ENCODE assay signal across 27 cellular contexts in the genomic region with DNA sequence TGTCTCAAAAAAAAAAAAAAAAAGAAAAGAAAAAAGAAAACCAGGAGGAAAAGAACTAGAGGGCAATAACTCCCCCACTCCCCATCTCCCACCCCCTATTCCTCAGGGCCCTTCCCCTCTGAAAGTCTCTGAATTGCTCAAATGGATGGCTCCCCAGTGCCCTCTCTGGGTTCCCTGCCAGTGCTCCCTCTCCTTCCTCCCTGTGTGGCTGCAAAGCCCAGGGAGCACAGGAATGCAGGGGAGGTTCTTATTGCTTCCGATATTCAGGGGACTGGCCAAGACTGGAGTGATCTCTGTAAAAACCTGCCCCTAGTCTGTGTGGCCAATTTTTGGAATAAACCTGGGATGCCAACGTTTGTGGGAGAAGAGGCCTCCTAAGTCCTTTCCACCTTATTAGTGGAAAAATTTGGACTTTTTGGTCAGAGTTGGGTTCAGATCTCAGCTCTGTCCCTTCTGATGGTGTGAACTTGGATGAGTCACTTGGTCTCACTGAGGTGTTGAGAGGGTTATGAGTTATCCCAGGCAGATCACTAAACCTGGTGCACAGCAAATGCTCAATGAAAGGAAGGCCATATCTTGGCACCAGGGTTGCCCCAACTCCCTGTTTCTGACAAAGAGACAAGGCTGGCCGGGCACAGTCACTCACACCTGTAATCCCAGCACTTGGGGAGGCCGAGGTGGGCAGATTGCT. TPM values are rescaled to one million over a fixed set of nuclear protein-coding genes. Genes with fewer than 3 reads are reported as not detected.
DNase-seq lines count a peak whose midpoint lies in the region; ATAC-seq, FAIRE-seq and TF ChIP-seq lines count a peak whose summit lies in the region.
"Had no signal": no experiment of that assay in that cellular context is flagged by ENCODE, and none has a peak within 500 bp of the region (broad histone marks: within the 10 kb centered on the region; RNA-seq: fewer than 3 reads in every experiment).

No MANE protein-coding gene starts in this region.

- TF ChIP-seq POLR2A in A549 (IDR thresholded peaks at IDR 0.05; ENCODE audit: low read length) = no peak
- no peak for TF ChIP-seq POLR2A in esophagus squamous epithelium (IDR thresholded peaks at IDR 0.05)
- no peak for TF ChIP-seq POLR2A in prostate gland (IDR thresholded peaks at IDR 0.05)
- no peak for TF ChIP-seq POLR2A in upper lobe of left lung (IDR thresholded peaks at IDR 0.05)

- no TSS peak for BruUV-seq in PC-3 (replicated peaks; lab: Mats Ljungman, UMichigan)

- no peaks in the 10 kb centered on the region for H3F3A ChIP-seq in PC-3 (ENCODE audit: low read length, unreplicated experiment)

- H3K4me1 ChIP-seq in A549 (peaks cover 10% of the 10 kb centered on the region; the same call in 2 of the 3 replicates), esophagus squamous epithelium (peaks cover 35 to 99% (median 47%) of the 10 kb centered on the region in 3 donors), prostate gland (replicated peaks) (no peaks in the 10 kb centered on the region), upper lobe of left lung (no peaks in the 10 kb centered on the region), PC-3 (ENCODE audit: insufficient read depth, low read length) (peaks cover under 1% of the 10 kb centered on the region; the same call in 1 of the 2 replicates)

- no peak overlapping the region for H3K4me2 ChIP-seq in A549
- H3K4me2 ChIP-seq in PC-3 (ENCODE audit: low read length) = no peak overlapping the region
- H3K4me2 ChIP-seq: SK-N-SH had no signal

- H3K4me1 Mint-ChIP-seq in WTC11 = peaks cover 38% of the 10 kb centered on the region
- H3K4me1 Mint-ChIP-seq: activated CD4-positive, alpha-beta T cell treated with anti-CD3 and anti-CD28 coated beads, Interleukin-2, amount 10 ng/mL, durations not matched to agents 7 days and 5 days; activated naive CD8-positive, alpha-beta T cell treated with anti-CD3 and anti-CD28 coated beads for 36 hours; naive thymus-derived CD8-positive, alpha-beta T cell; stimulated activated effector memory CD8-positive, alpha-beta T cell treated with anti-CD3 and anti-CD28 coated beads, Interleukin-12 subunit alpha, Interleukin-12 subunit beta, amount 100 ng/mL, for 72 hours had no signal

- H3K9me3 ChIP-seq in A549 (no peaks in the 10 kb centered on the region), esophagus squamous epithelium (no peaks in the 10 kb centered on the region), prostate gland (no peaks in the 10 kb centered on the region), upper lobe of left lung (no peaks in the 10 kb centered on the region), PC-3 (ENCODE audit: low read length) (no peaks in the 10 kb centered on the region)
- H3K9me3 ChIP-seq: heart left ventricle, SK-N-SH, testis had no signal

- no peaks in the 10 kb centered on the region for H4K20me1 ChIP-seq in PC-3 (ENCODE audit: low read length)

- H3K4me3 ChIP-seq in A549 = no peak overlapping the region
- H3K4me3 ChIP-seq in esophagus squamous epithelium = no peak overlapping the region
- H3K4me3 ChIP-seq in prostate gland = no peak overlapping the region
- H3K4me3 ChIP-seq in upper lobe of left lung = no peak overlapping the region
- no peak overlapping the region for H3K4me3 ChIP-seq in PC-3 (ENCODE audit: low read length)
- H3K4me3 ChIP-seq: heart left ventricle, testis had no signal

- H3K27me3 ChIP-seq in esophagus squamous epithelium (no peaks in the 10 kb centered on the region), prostate gland (replicated peaks; ENCODE audit: insufficient read depth) (no peaks in the 10 kb centered on the region), upper lobe of left lung (no peaks in the 10 kb centered on the region), PC-3 (ENCODE audit: low read length) (no peaks in the 10 kb centered on the region)
- H3K27me3 ChIP-seq: testis had no signal

- CTCF ChIA-PET in A549 (lab: Yijun Ruan, JAX) = no interaction called here
- CTCF ChIA-PET in WTC11 (lab: Charles Lee) = interaction anchor here (0.6 to 1.2 kb wide), 2 partner anchors 80 to 102 kb away, joined by 3 read pairs; no protein-coding TSS in a partner anchor
- CTCF ChIA-PET in PC-3 (lab: Charles Lee) = no interaction called here

- FAIRE-seq in A549 (lab: Jason Lieb, UNC) = no peak
- FAIRE-seq: GM12891 had no signal

- ATAC-seq in A549 (peak; percentile 26 to 36; a peak in 1 of 6 replicates), WTC11 (no peak), HG02798 (IDR thresholded peaks at IDR 0.05; ENCODE audit: poor library complexity, unreplicated experiment) (no peak), upper lobe of left lung (ENCODE audit: low FRiP score in 2 of 2) (no peak), PC-3 (no peak)
- ATAC-seq: effector memory CD8-positive, alpha-beta T cell; heart left ventricle; left lobe of liver; naive thymus-derived CD8-positive, alpha-beta T cell; stimulated activated effector memory CD8-positive, alpha-beta T cell treated with anti-CD3 and anti-CD28 coated beads, Interleukin-12 subunit alpha, Interleukin-12 subunit beta, amount 100 ng/mL, for 72 hours had no signal

- H3K36me3 ChIP-seq in esophagus squamous epithelium (no peaks in the 10 kb centered on the region), prostate gland (no peaks in the 10 kb centered on the region), upper lobe of left lung (no peaks in the 10 kb centered on the region), PC-3 (ENCODE audit: low read depth, low read length) (no peaks in the 10 kb centered on the region)
- H3K36me3 ChIP-seq: heart left ventricle had no signal

- TF ChIP-seq EP300 in A549 (IDR thresholded peaks at IDR 0.05) (no peak), upper lobe of left lung (IDR thresholded peaks at IDR 0.05) (no peak)

- intact Hi-C loops in esophagus squamous epithelium (cut with DNase I) (no loop called here), prostate gland (cut with DNase I) (no loop called here), PC-3 (cut with micrococcal nuclease) (no loop called here)

- H3K9ac ChIP-seq in PC-3 (ENCODE audit: low read length) = no peak overlapping the region
- H3K9ac ChIP-seq: SK-N-SH had no signal

- H3K27ac Mint-ChIP-seq in WTC11 = no peak overlapping the region; the same call in 1 of the 2 replicates
- H3K27ac Mint-ChIP-seq: activated CD4-positive, alpha-beta T cell treated with anti-CD3 and anti-CD28 coated beads, Interleukin-2, amount 10 ng/mL, durations not matched to agents 7 days and 5 days; activated naive CD8-positive, alpha-beta T cell treated with anti-CD3 and anti-CD28 coated beads for 36 hours; activated T-helper 2 cell treated with anti-CD3 and anti-CD28 coated beads, Interferon-gamma antibody, Interleukin-2, Interleukin-4, amounts not matched to agents 10 μg/mL and 5 μg/mL and 100 μg/mL, durations not matched to agents 14 hours and 24 hours and 36 hours; effector memory CD8-positive, alpha-beta T cell; naive thymus-derived CD8-positive, alpha-beta T cell; stimulated activated effector memory CD8-positive, alpha-beta T cell treated with anti-CD3 and anti-CD28 coated beads, Interleukin-12 subunit alpha, Interleukin-12 subunit beta, amount 100 ng/mL, for 72 hours had no signal

- WGBS in A549 (ENCODE audit: missing lambda C conversion rate) = 63% methylated on average over 2 of the region's 4 CpGs
- WGBS in esophagus squamous epithelium, 2 donors = 52 to 57% methylated on average over 3 of the region's 4 CpGs
- WGBS in prostate gland = 46% methylated on average over 4 of the region's 4 CpGs
- WGBS in upper lobe of left lung, 2 donors = 71 to 80% methylated on average over 4 of the region's 4 CpGs

- POLR2A ChIA-PET in A549 (lab: Yijun Ruan, JAX) = no interaction called here
- POLR2A ChIA-PET in WTC11 (lab: Charles Lee) = no interaction called here
- POLR2A ChIA-PET in PC-3 (lab: Charles Lee; ENCODE audit: unreplicated experiment) = no interaction called here

- no peak overlapping the region for H3K27ac ChIP-seq in A549
- peak overlapping the region; percentile 80 to 93 (median 92) for H3K27ac ChIP-seq in esophagus squamous epithelium
- H3K27ac ChIP-seq in prostate gland = peak overlapping the region; percentile 52 to 64
- H3K27ac ChIP-seq in upper lobe of left lung = no peak overlapping the region
- no peak overlapping the region for H3K27ac ChIP-seq in PC-3 (ENCODE audit: low read length)

- no peak overlapping the region for H2AFZ ChIP-seq in PC-3 (ENCODE audit: low read length)

- DNase-seq in A549 (ENCODE audit: low read depth in 1 of 2, low spot score in 1 of 2) (no peak), WTC11 (ENCODE audit: low spot score) (no peak), esophagus squamous epithelium (lab: John Stamatoyannopoulos, UW) (no peak), prostate gland (ENCODE audit: low spot score) (no peak), upper lobe of left lung (no peak), PC-3 (no peak)
- no peak for DNase-seq in stimulated activated CD4-positive, alpha-beta T cell treated with anti-CD3 and anti-CD28 coated beads, Interleukin-1b, Interleukin-23, amount 100 ng/mL, for 48 hours
- DNase-seq: activated CD4-positive, alpha-beta T cell treated with anti-CD3 and anti-CD28 coated beads, Interleukin-2, amount 10 ng/mL, durations not matched to agents 7 days and 5 days; activated naive CD8-positive, alpha-beta T cell treated with anti-CD3 and anti-CD28 coated beads for 36 hours; DMS79; effector memory CD8-positive, alpha-beta T cell; GOT3; heart left ventricle; IMR-90; mesendoderm; naive thymus-derived CD8-positive, alpha-beta T cell; NCI-H1417 treated with DMSO at 0.1 percent for 48 hours; NCI-H524; RPMI8226; SK-N-SH; T-helper 2 cell; testis had no signal

- H3K9me2 ChIP-seq in PC-3 (replicated peaks; ENCODE audit: low read length) = no peaks in the 10 kb centered on the region
- H3K9me2 ChIP-seq: SK-N-SH had no signal

- H3K36me3 Mint-ChIP-seq in WTC11 = no peaks in the 10 kb centered on the region
- H3K36me3 Mint-ChIP-seq: activated naive CD8-positive, alpha-beta T cell treated with anti-CD3 and anti-CD28 coated beads for 36 hours; naive thymus-derived CD8-positive, alpha-beta T cell; stimulated activated effector memory CD8-positive, alpha-beta T cell treated with anti-CD3 and anti-CD28 coated beads, Interleukin-12 subunit alpha, Interleukin-12 subunit beta, amount 100 ng/mL, for 72 hours had no signal

- no peak for TF ChIP-seq CTCF in A549 (IDR thresholded peaks at IDR 0.05)
- no peak for TF ChIP-seq CTCF in WTC11 (IDR thresholded peaks at IDR 0.05)
- TF ChIP-seq CTCF in esophagus squamous epithelium (IDR thresholded peaks at IDR 0.05) = no peak
- no peak for TF ChIP-seq CTCF in prostate gland (IDR thresholded peaks at IDR 0.05)
- TF ChIP-seq CTCF in upper lobe of left lung (IDR thresholded peaks at IDR 0.05) = no peak
- no peak for TF ChIP-seq CTCF in PC-3 (conservative IDR thresholded peaks at IDR 0.05; ENCODE audit: low read depth, low read length)

- TF ChIP-seq RAD21 in A549 (conservative IDR thresholded peaks at IDR 0.05 in 1 of 2, IDR thresholded peaks at IDR 0.05 in 1 of 2) = no peak

- no peaks in the 10 kb centered on the region for H3K9me3 Mint-ChIP-seq in WTC11
- H3K9me3 Mint-ChIP-seq: activated CD4-positive, alpha-beta T cell treated with anti-CD3 and anti-CD28 coated beads, Interleukin-2, amount 10 ng/mL, durations not matched to agents 7 days and 5 days; activated naive CD8-positive, alpha-beta T cell treated with anti-CD3 and anti-CD28 coated beads for 36 hours; activated T-helper 2 cell treated with anti-CD3 and anti-CD28 coated beads, Interferon-gamma antibody, Interleukin-2, Interleukin-4, amounts not matched to agents 10 μg/mL and 5 μg/mL and 100 μg/mL, durations not matched to agents 14 hours and 24 hours and 36 hours; effector memory CD8-positive, alpha-beta T cell; naive thymus-derived CD8-positive, alpha-beta T cell; stimulated activated effector memory CD8-positive, alpha-beta T cell treated with anti-CD3 and anti-CD28 coated beads, Interleukin-12 subunit alpha, Interleukin-12 subunit beta, amount 100 ng/mL, for 72 hours had no signal

- H3K4me3 Mint-ChIP-seq in WTC11 = no peak overlapping the region
- H3K4me3 Mint-ChIP-seq: activated CD4-positive, alpha-beta T cell treated with anti-CD3 and anti-CD28 coated beads, Interleukin-2, amount 10 ng/mL, durations not matched to agents 7 days and 5 days; activated naive CD8-positive, alpha-beta T cell treated with anti-CD3 and anti-CD28 coated beads for 36 hours; effector memory CD8-positive, alpha-beta T cell; naive thymus-derived CD8-positive, alpha-beta T cell; stimulated activated effector memory CD8-positive, alpha-beta T cell treated with anti-CD3 and anti-CD28 coated beads, Interleukin-12 subunit alpha, Interleukin-12 subunit beta, amount 100 ng/mL, for 72 hours had no signal

- no peaks in the 10 kb centered on the region for H3K79me2 ChIP-seq in PC-3 (ENCODE audit: low read length)

- peaks cover 4% of the 10 kb centered on the region; the same call in 1 of the 2 replicates for H3K27me3 Mint-ChIP-seq in WTC11 (ENCODE audit: low read depth)

RNA-seq across cellular contexts. Expression of gene ARHGEF10L, which starts 13.4 kb away (rescaled TPM):
- polyA plus RNA-seq in A549 (2011; rRNA removed) = 3.5 and 4.1 TPM in 2 replicates
- polyA plus RNA-seq in A549 (2012; cell fraction: cytosol; rRNA removed) = 5.9 and 8.0 TPM in 2 replicates
- polyA plus RNA-seq in A549 (2012; cell fraction: nucleus; rRNA removed) = 15.0 and 18.0 TPM in 2 replicates
- 4.1 to 5.2 TPM (median 4.4 TPM) in 3 replicates for polyA plus RNA-seq in A549 (2017; fragmentation: RNase III; extraction: RNeasy Plus Mini Kit Qiagen cat#74134 plus additional on column Dnase treatment)
- 7.6 and 10.9 TPM in 2 replicates for polyA minus RNA-seq in A549 (2011; rRNA and poly(A)+ RNA removed)
- total RNA-seq in WTC11 (2021) = 32.4 to 34.6 TPM (median 34.4 TPM) in 3 replicates
- 10 to 100 TPM; 30.0 to 61.4 (median 44.7) TPM for total RNA-seq in esophagus squamous epithelium
- 10 to 100 TPM; 26.0 to 39.7 TPM for total RNA-seq in prostate gland
- 100 to 1,000 TPM in 1 of 6 donors, 10 to 100 TPM in 5; 17.6 to 172 (median 50.0) TPM for total RNA-seq in upper lobe of left lung
- 11.2 and 11.3 TPM in 2 replicates for total RNA-seq in PC-3 (2014; rRNA removed)
- total RNA-seq: activated CD4-positive, alpha-beta T cell treated with anti-CD3 and anti-CD28 coated beads, Interleukin-2, amount 10 ng/mL, durations not matched to agents 7 days and 5 days; activated naive CD8-positive, alpha-beta T cell treated with anti-CD3 and anti-CD28 coated beads for 36 hours had no signal
- polyA plus RNA-seq: naive thymus-derived CD8-positive, alpha-beta T cell had no signal

Comparison
In these comparisons a context has a peak if more than half of its experiments do, and no peak if none do; other contexts are left out.
1. ATAC-seq: peak in A549 (2 of 2); none in WTC11 (single experiment), HG02798 (single experiment), upper lobe of left lung (0 of 2) and PC-3 (single experiment).
2. H3K27ac ChIP-seq: peak in esophagus squamous epithelium (4 of 4) and prostate gland (2 of 2); none in A549 (0 of 2), upper lobe of left lung (0 of 4) and PC-3 (single experiment).